12 cellular contexts compared by ENCODE assay signal in the genomic region with DNA sequence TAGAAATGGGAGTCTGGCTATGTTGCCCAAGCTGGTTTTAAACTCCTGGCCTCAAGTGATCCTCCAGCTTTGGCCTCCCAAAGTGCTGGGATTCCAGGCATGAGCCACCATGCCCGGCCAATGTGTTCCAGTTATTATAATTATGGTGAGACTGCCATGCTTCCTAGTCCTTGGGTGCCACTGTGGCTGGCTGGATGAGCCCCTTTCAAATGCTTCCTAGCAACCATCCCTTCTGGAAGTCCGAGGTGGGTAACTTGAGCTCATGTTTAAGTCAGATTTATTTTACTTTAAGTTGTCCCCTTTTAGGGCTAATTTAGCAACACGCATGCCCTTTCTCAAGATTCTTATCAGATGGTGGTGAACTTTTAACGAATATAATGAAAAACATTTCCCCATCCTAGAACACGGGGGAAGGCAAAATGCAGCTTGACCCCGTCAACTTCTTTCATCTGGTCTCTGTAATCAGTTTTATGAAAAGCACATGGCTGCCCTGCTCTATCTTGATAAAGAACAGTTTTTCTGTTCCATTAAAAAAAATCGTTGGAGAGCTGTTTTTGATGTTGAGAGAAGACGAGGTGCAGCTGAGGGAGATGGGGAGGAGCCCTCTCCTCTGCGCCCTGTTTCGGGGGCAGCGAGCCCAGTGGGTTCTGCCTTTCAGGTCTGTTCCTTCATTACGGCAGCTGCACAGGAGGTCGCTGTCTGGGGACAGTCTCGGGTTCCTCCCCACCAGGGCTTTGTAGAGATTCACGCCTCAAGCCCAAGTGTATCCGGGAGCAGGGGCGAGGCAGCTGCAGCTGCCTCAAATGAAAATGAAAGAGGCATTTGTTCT.
DNase-seq lines count a peak whose midpoint lies in the region; ATAC-seq and TF ChIP-seq lines count a peak whose summit lies in the region.
"Had no signal": no experiment of that assay in that cellular context is flagged by ENCODE, and none has a peak within 500 bp of the region (broad histone marks: within the 10 kb centered on the region; RNA-seq: fewer than 3 reads in every experiment).

No MANE protein-coding gene starts in this region.

- in situ Hi-C loops in HAP-1 (cut with MboI; ENCODE audit: low sequenced_read_pairs) = no loop called here

- TF ChIP-seq CTCF in hepatocyte (IDR thresholded peaks at IDR 0.05; ENCODE audit: poor library complexity) (no peak), gastroesophageal sphincter (IDR thresholded peaks at IDR 0.05) (no peak)

- H3K27me3 ChIP-seq in hepatocyte = no peaks in the 10 kb centered on the region
- H3K27me3 ChIP-seq in gastroesophageal sphincter = peaks cover 34% of the 10 kb centered on the region
- H3K27me3 ChIP-seq in HAP-1 (ENCODE audit: low read depth) = no peaks in the 10 kb centered on the region; the same call in 1 of the 2 replicates

- no peak overlapping the region for H2AFZ ChIP-seq in hepatocyte

- H3K4me2 ChIP-seq in hepatocyte = peak overlapping the region; percentile 65

- peak overlapping the region; percentile 77 for H3K4me3 Mint-ChIP-seq in activated T-cell treated with anti-CD3 and anti-CD28 coated beads, Interleukin-2, amount 50 U/mL, for 24 hours
- peak overlapping the region; percentile 79 to 86 for H3K4me3 Mint-ChIP-seq in stimulated activated naive CD8-positive, alpha-beta T cell treated with anti-CD3 and anti-CD28 coated beads, Interleukin-15, amount 100 ng/mL, for 72 hours

- H3K4me1 ChIP-seq in hepatocyte (ENCODE audit: insufficient read depth) (no peaks in the 10 kb centered on the region), gastroesophageal sphincter (no peaks in the 10 kb centered on the region), HAP-1 (no peaks in the 10 kb centered on the region)
- H3K4me1 ChIP-seq: prostate gland had no signal

- peak; percentile 85 for ATAC-seq in stimulated activated naive CD8-positive, alpha-beta T cell treated with anti-CD3 and anti-CD28 coated beads, Interleukin-15, amount 100 ng/mL, for 72 hours
- ATAC-seq in HG03159 (IDR thresholded peaks at IDR 0.05; ENCODE audit: unreplicated experiment) = no peak
- ATAC-seq in gastroesophageal sphincter = no peak

- H3K36me3 ChIP-seq in hepatocyte (replicated peaks; ENCODE audit: insufficient read depth, low read depth) = no peaks in the 10 kb centered on the region
- H3K36me3 ChIP-seq in gastroesophageal sphincter = no peaks in the 10 kb centered on the region
- no peaks in the 10 kb centered on the region for H3K36me3 ChIP-seq in HAP-1 (replicated peaks)
- H3K36me3 ChIP-seq: prostate gland, thoracic aorta, WERI-Rb-1 had no signal

- H3K79me2 ChIP-seq in hepatocyte = no peaks in the 10 kb centered on the region

- peaks cover 25% of the 10 kb centered on the region for H3K4me1 Mint-ChIP-seq in activated T-cell treated with anti-CD3 and anti-CD28 coated beads, Interleukin-2, amount 50 U/mL, for 24 hours (ENCODE audit: low read depth)
- peaks cover 28% of the 10 kb centered on the region for H3K4me1 Mint-ChIP-seq in stimulated activated naive CD8-positive, alpha-beta T cell treated with anti-CD3 and anti-CD28 coated beads, Interleukin-15, amount 100 ng/mL, for 72 hours

- peak overlapping the region; percentile 86 for H3K27ac Mint-ChIP-seq in activated T-cell treated with anti-CD3 and anti-CD28 coated beads, Interleukin-2, amount 50 U/mL, for 24 hours
- H3K27ac Mint-ChIP-seq in stimulated activated naive CD8-positive, alpha-beta T cell treated with anti-CD3 and anti-CD28 coated beads, Interleukin-15, amount 100 ng/mL, for 72 hours = peak overlapping the region; percentile 84 to 91

- TF ChIP-seq POLR2A in gastroesophageal sphincter (IDR thresholded peaks at IDR 0.05) = no peak

- DNase-seq in activated gamma-delta T cell treated with Interleukin-2 at 50 U/mL for 16 hours (peak; percentile 51), activated gamma-delta T cell (lab: John Stamatoyannopoulos, UW) (no peak), hepatocyte (ENCODE audit: low spot score) (no peak), HAP-1 (ENCODE audit: low spot score in 2 of 2) (no peak)
- peak; percentile 62 for DNase-seq in activated T-cell treated with anti-CD3 and anti-CD28 coated beads, Interleukin-2, amount 50 U/mL, for 24 hours
- peak; percentile 17 to 20 for DNase-seq in stimulated activated naive CD8-positive, alpha-beta T cell treated with anti-CD3 and anti-CD28 coated beads, Interleukin-15, amount 100 ng/mL, for 72 hours
- DNase-seq: WERI-Rb-1 had no signal

- no peaks in the 10 kb centered on the region for H4K20me1 ChIP-seq in hepatocyte (ENCODE audit: insufficient read depth, poor library complexity, severe bottlenecking)

- H3K4me3 ChIP-seq in hepatocyte = no peak overlapping the region
- no peak overlapping the region for H3K4me3 ChIP-seq in gastroesophageal sphincter
- no peak overlapping the region for H3K4me3 ChIP-seq in HAP-1
- H3K4me3 ChIP-seq: prostate gland, thoracic aorta had no signal

- 47% methylated on average over 17 of the region's 17 CpGs for WGBS in hepatocyte (ENCODE audit: low lambda C conversion rate, missing lambda C conversion rate)
- 27% methylated on average over 10 to 14 of the region's 17 CpGs for WGBS in gastroesophageal sphincter (ENCODE audit: low coverage in 1 of 2), 2 donors

- no peaks in the 10 kb centered on the region for H3K9me2 ChIP-seq in hepatocyte (replicated peaks; ENCODE audit: insufficient read depth)

- H3K9me3 ChIP-seq in hepatocyte (ENCODE audit: low read depth) (no peaks in the 10 kb centered on the region), gastroesophageal sphincter (peaks cover 0 to 14% (median 0%) of the 10 kb centered on the region in 3 donors), HAP-1 (no peaks in the 10 kb centered on the region)
- H3K9me3 ChIP-seq: prostate gland, thoracic aorta had no signal

- H3K27ac ChIP-seq in hepatocyte (no peak overlapping the region), gastroesophageal sphincter (no peak overlapping the region)
- H3K27ac ChIP-seq: HL-60, prostate gland, thoracic aorta, WERI-Rb-1 had no signal

- H3K36me3 Mint-ChIP-seq in activated T-cell treated with anti-CD3 and anti-CD28 coated beads, Interleukin-2, amount 50 U/mL, for 24 hours (ENCODE audit: low read depth) = peaks cover 2% of the 10 kb centered on the region

- TF ChIP-seq EP300 in gastroesophageal sphincter (IDR thresholded peaks at IDR 0.05) = no peak

- peaks cover 11% of the 10 kb centered on the region for H3K9me3 Mint-ChIP-seq in activated T-cell treated with anti-CD3 and anti-CD28 coated beads, Interleukin-2, amount 50 U/mL, for 24 hours
- H3K9me3 Mint-ChIP-seq in stimulated activated naive CD8-positive, alpha-beta T cell treated with anti-CD3 and anti-CD28 coated beads, Interleukin-15, amount 100 ng/mL, for 72 hours = peaks cover 6 to 10% of the 10 kb centered on the region in 2 donors

- no peaks in the 10 kb centered on the region for H3K27me3 Mint-ChIP-seq in activated T-cell treated with anti-CD3 and anti-CD28 coated beads, Interleukin-2, amount 50 U/mL, for 24 hours
- H3K27me3 Mint-ChIP-seq in stimulated activated naive CD8-positive, alpha-beta T cell treated with anti-CD3 and anti-CD28 coated beads, Interleukin-15, amount 100 ng/mL, for 72 hours = no peaks in the 10 kb centered on the region

Comparison
In these comparisons a context has a peak if more than half of its experiments do, and no peak if none do; other contexts are left out.
1. DNase-seq: peak in activated gamma-delta T cell treated with Interleukin-2 at 50 U/mL for 16 hours (single experiment), activated T-cell treated with anti-CD3 and anti-CD28 coated beads, Interleukin-2, amount 50 U/mL, for 24 hours (single experiment) and stimulated activated naive CD8-positive, alpha-beta T cell treated with anti-CD3 and anti-CD28 coated beads, Interleukin-15, amount 100 ng/mL, for 72 hours (2 of 2); none in activated gamma-delta T cell (single experiment), hepatocyte (single experiment) and HAP-1 (0 of 2).